ENCODE assay signal across 28 cellular contexts in genomic region chr15:39202641-39203040, GRCh38.
DNase-seq lines count a peak whose midpoint lies in the region; ATAC-seq, FAIRE-seq and TF ChIP-seq lines count a peak whose summit lies in the region.
"Had no signal": no experiment of that assay in that cellular context is flagged by ENCODE, and none has a peak within 500 bp of the region (broad histone marks: within the 10 kb centered on the region; RNA-seq: fewer than 3 reads in every experiment).

No MANE protein-coding gene starts in this region.

- peak; percentile 76 for ATAC-seq in RWPE2 (ENCODE audit: low read depth)
- ATAC-seq: gastroesophageal sphincter had no signal

- no peaks in the 10 kb centered on the region for H3K27me3 ChIP-seq in RWPE2 (ENCODE audit: insufficient read depth, poor library complexity, severe bottlenecking)
- H3K27me3 ChIP-seq in small intestine (ENCODE audit: control insufficient read depth in 2 of 2, insufficient read depth in 2 of 2, low read length in 2 of 2), result no peaks in the 10 kb centered on the region
- H3K27me3 ChIP-seq: dorsolateral prefrontal cortex, gastroesophageal sphincter, neural progenitor cell, right lobe of liver, transverse colon had no signal

- TF ChIP-seq CTCF in RWPE2 (IDR thresholded peaks at IDR 0.05; ENCODE audit: poor library complexity, severe bottlenecking) (no peak), fibroblast of pulmonary artery (IDR thresholded peaks at IDR 0.05; ENCODE audit: low read length, missing control alignments) (no peak)

- H3K36me3 ChIP-seq in RWPE2 (ENCODE audit: low read depth) (no peaks in the 10 kb centered on the region), small intestine (ENCODE audit: control insufficient read depth in 2 of 2, insufficient read depth in 2 of 2, low read length in 2 of 2) (no peaks in the 10 kb centered on the region)
- H3K36me3 ChIP-seq: gastroesophageal sphincter, neural progenitor cell, right lobe of liver, transverse colon had no signal

- H3K9me3 ChIP-seq in RWPE2 (ENCODE audit: severe bottlenecking) (no peaks in the 10 kb centered on the region), small intestine (ENCODE audit: control insufficient read depth, low read depth) (no peaks in the 10 kb centered on the region)
- H3K9me3 ChIP-seq: gastroesophageal sphincter, right lobe of liver, transverse colon had no signal

- 3 to 65% (median 33%) methylated on average over 1 of the region's 1 CpG for WGBS in small intestine, 3 donors

- DNase-seq in HCEC 1CT (peak; percentile 67), RWPE2 (ENCODE audit: low spot score) (no peak), fibroblast of pulmonary artery (ENCODE audit: low read depth) (peak; percentile 50), small intestine (peak; percentile 56), cerebellar nuclear complex (lab: John Stamatoyannopoulos, UW) (no peak), midbrain (lab: John Stamatoyannopoulos, UW) (no peak)
- DNase-seq in stimulated activated naive CD4-positive, alpha-beta T cell (lab: John Stamatoyannopoulos, UW), result no peak
- DNase-seq: activated CD4-positive, alpha-beta T cell treated with anti-CD3 and anti-CD28 coated beads, Interleukin-2, amount 10 ng/mL, durations not matched to agents 24 days and 14 days; activated naive CD4-positive, alpha-beta T cell treated with anti-CD3 and anti-CD28 coated beads, Interleukin-2, amount 50 U/mL, for 16 hours; AML-193; anterior cingulate cortex; CD8-positive, alpha-beta memory T cell; central memory CD4-positive, alpha-beta T cell; DMS79; dorsolateral prefrontal cortex; erythroblast; hippocampal formation; immature natural killer cell; NCI-H1105 treated with DMSO at 0.1 percent for 48 hours; NCI-H2029; NCI-H226; NCI-H774; right lobe of liver; transverse colon had no signal

- H3K4me1 ChIP-seq in RWPE2 (ENCODE audit: insufficient read depth, poor library complexity, severe bottlenecking) (peaks cover 70% of the 10 kb centered on the region), small intestine (ENCODE audit: control insufficient read depth in 2 of 2, insufficient read depth in 1 of 2, low read depth in 1 of 2, low read length in 1 of 2) (no peaks in the 10 kb centered on the region)
- H3K4me1 ChIP-seq: right lobe of liver had no signal

- H3K27ac ChIP-seq in RWPE2 (ENCODE audit: poor library complexity, severe bottlenecking) (peak overlapping the region; percentile 100), small intestine (ENCODE audit: low read depth in 1 of 2, low read length in 1 of 2) (no peak overlapping the region)
- H3K27ac ChIP-seq: dorsolateral prefrontal cortex, gastroesophageal sphincter, neural progenitor cell, right lobe of liver, transverse colon, VCaP had no signal

- FAIRE-seq in small intestine (lab: Jason Lieb, UNC), result no peak
- FAIRE-seq: GM12891 had no signal

- H3K4me3 ChIP-seq in RWPE2 (ENCODE audit: severe bottlenecking) (no peak overlapping the region), fibroblast of pulmonary artery (replicated peaks; ENCODE audit: low read depth, low read length) (no peak overlapping the region), small intestine (ENCODE audit: low read depth in 1 of 2, low read length in 2 of 2) (no peak overlapping the region)
- H3K4me3 ChIP-seq: dorsolateral prefrontal cortex, gastroesophageal sphincter, neural progenitor cell, right lobe of liver, transverse colon had no signal

Comparison
In these comparisons a context has a peak if more than half of its experiments do, and no peak if none do; other contexts are left out.
1. DNase-seq: peak in HCEC 1CT (single experiment), fibroblast of pulmonary artery (single experiment) and small intestine (single experiment); none in RWPE2 (single experiment), cerebellar nuclear complex (0 of 2), stimulated activated naive CD4-positive, alpha-beta T cell (0 of 6) and midbrain (single experiment).